Comparison of ENCODE assay signal across 15 cellular contexts in the genomic region with DNA sequence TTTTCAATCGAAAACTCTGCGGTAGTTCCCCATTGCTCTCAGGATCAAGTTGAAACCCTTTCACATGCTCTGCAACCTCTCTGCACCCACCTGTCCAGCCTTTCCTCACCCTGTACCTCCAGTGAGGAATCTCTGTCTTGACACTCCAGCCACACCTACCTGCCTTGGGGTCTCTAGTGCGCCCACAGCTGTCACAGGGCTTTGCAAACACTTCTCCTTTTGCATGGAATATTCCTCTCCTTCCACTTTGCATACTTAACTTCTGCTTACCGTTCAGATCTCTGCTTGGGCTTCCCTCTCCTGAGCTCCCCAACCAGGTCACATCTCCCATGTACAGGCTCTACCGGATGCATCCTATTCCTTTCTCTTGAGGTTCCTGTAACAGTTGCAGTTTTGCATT. TPM values are rescaled to one million over a fixed set of nuclear protein-coding genes. Genes with fewer than 3 reads are reported as not detected.
A peak's percentile ranks its signal among the peaks of the same experiment; 100 is the strongest.
DNase-seq lines count a peak whose midpoint lies in the region; ATAC-seq and TF ChIP-seq lines count a peak whose summit lies in the region.
"Had no signal": no experiment of that assay in that cellular context is flagged by ENCODE, and none has a peak within 500 bp of the region (broad histone marks: within the 10 kb centered on the region; RNA-seq: fewer than 3 reads in every experiment).

No MANE protein-coding gene starts in this region.

- no peaks in the 10 kb centered on the region for H3K9me3 Mint-ChIP-seq in activated T-cell treated with anti-CD3 and anti-CD28 coated beads, Interleukin-2, amount 50 U/mL, for 24 hours
- no peaks in the 10 kb centered on the region for H3K9me3 Mint-ChIP-seq in activated naive CD8-positive, alpha-beta T cell (ENCODE audit: low read depth)
- no peaks in the 10 kb centered on the region for H3K9me3 Mint-ChIP-seq in natural killer cell
- H3K9me3 Mint-ChIP-seq: mesothelial cell of epicardium had no signal

- DNase-seq in activated T-cell treated with anti-CD3 and anti-CD28 coated beads, Interleukin-2, amount 50 U/mL, for 24 hours = no peak
- DNase-seq in activated T-cell treated with anti-CD3 and anti-CD28 coated beads, Interleukin-2, amount 50 U/mL, for 48 hours = no peak
- DNase-seq in Kasumi-1 (lab: John Stamatoyannopoulos, UW) (peak; percentile 69 to 79), natural killer cell (no peak), NCI-H345 (lab: John Stamatoyannopoulos, UW) (no peak), putamen (ENCODE audit: low spot score) (no peak)
- no peak for DNase-seq in activated CD4-positive, alpha-beta T cell treated with anti-CD3 and anti-CD28 coated beads, Interleukin-2, amount 50 U/mL, for 1 hour
- DNase-seq: activated gamma-delta T cell treated with Interleukin-2 at 50 U/mL for 16 hours, gastrocnemius medialis, NCI-H1417, NCI-H446 treated with DMSO at 0.1 percent for 48 hours had no signal

- ATAC-seq in natural killer cell = no peak
- ATAC-seq: gastrocnemius medialis had no signal

- H3K27ac Mint-ChIP-seq in activated T-cell treated with anti-CD3 and anti-CD28 coated beads, Interleukin-2, amount 50 U/mL, for 24 hours = peak overlapping the region; percentile 92
- H3K27ac Mint-ChIP-seq in activated naive CD8-positive, alpha-beta T cell = peak overlapping the region; percentile 95
- peak overlapping the region; percentile 75 to 94 for H3K27ac Mint-ChIP-seq in natural killer cell
- H3K27ac Mint-ChIP-seq: mesothelial cell of epicardium had no signal

- H3K27me3 Mint-ChIP-seq in activated T-cell treated with anti-CD3 and anti-CD28 coated beads, Interleukin-2, amount 50 U/mL, for 24 hours = no peaks in the 10 kb centered on the region
- no peaks in the 10 kb centered on the region for H3K27me3 Mint-ChIP-seq in activated naive CD8-positive, alpha-beta T cell
- H3K27me3 Mint-ChIP-seq in natural killer cell (ENCODE audit: low read depth in 2 of 2) = no peaks in the 10 kb centered on the region

- no peak for TF ChIP-seq CTCF in natural killer cell (IDR thresholded peaks at IDR 0.05)

- H3K36me3 Mint-ChIP-seq in activated T-cell treated with anti-CD3 and anti-CD28 coated beads, Interleukin-2, amount 50 U/mL, for 24 hours (ENCODE audit: low read depth) = no peaks in the 10 kb centered on the region
- H3K36me3 Mint-ChIP-seq in activated naive CD8-positive, alpha-beta T cell = no peaks in the 10 kb centered on the region
- H3K36me3 Mint-ChIP-seq in natural killer cell = no peaks in the 10 kb centered on the region
- H3K36me3 Mint-ChIP-seq: mesothelial cell of epicardium had no signal

- H3K4me3 Mint-ChIP-seq in activated T-cell treated with anti-CD3 and anti-CD28 coated beads, Interleukin-2, amount 50 U/mL, for 24 hours = no peak overlapping the region
- H3K4me3 Mint-ChIP-seq in activated naive CD8-positive, alpha-beta T cell = peak overlapping the region; percentile 64
- H3K4me3 Mint-ChIP-seq in natural killer cell = no peak overlapping the region
- H3K4me3 Mint-ChIP-seq: mesothelial cell of epicardium had no signal

- peaks cover 68% of the 10 kb centered on the region for H3K4me1 Mint-ChIP-seq in activated T-cell treated with anti-CD3 and anti-CD28 coated beads, Interleukin-2, amount 50 U/mL, for 24 hours (ENCODE audit: low read depth)
- H3K4me1 Mint-ChIP-seq in activated naive CD8-positive, alpha-beta T cell (ENCODE audit: low read depth) = peaks cover 78% of the 10 kb centered on the region
- peaks cover 71 to 76% of the 10 kb centered on the region in 2 donors for H3K4me1 Mint-ChIP-seq in natural killer cell

- intact Hi-C loops in natural killer cell (cut with micrococcal nuclease) = loop anchor here (10.0 kb wide), 1 partner anchor 580 kb away; no protein-coding TSS in a partner anchor

RNA-seq across cellular contexts. Expression of a gene that starts 6.6 kb away (rescaled TPM):
- 100 to 1,000 TPM; 168 to 219 (median 186) TPM for total RNA-seq in natural killer cell

RNA-seq across cellular contexts. Expression of a gene that starts 12.0 kb away (rescaled TPM):
- total RNA-seq in natural killer cell = 1 to 10 TPM; 2.3 to 2.8 (median 2.5) TPM

RNA-seq across cellular contexts. Expression of a gene that starts 34.1 kb away (rescaled TPM):
- 1 to 10 TPM in 2 of 3 donors, not detected in 1; 1.0 to 1.2 TPM for total RNA-seq in natural killer cell
- total RNA-seq: endothelial cell of umbilical vein, gastrocnemius medialis had no signal

RNA-seq across cellular contexts. Expression of a gene that starts 58.6 kb away (rescaled TPM):
- under 1 TPM in 2 of 3 donors, not detected in 1; 0.16 to 0.19 TPM for total RNA-seq in natural killer cell
- total RNA-seq: endothelial cell of umbilical vein; T-helper 2 cell treated with Interferon-gamma antibody and Interleukin-4, amounts not matched to agents 100 ng/mL and 5 ng/mL, for 36 hours had no signal

Comparison
In these comparisons a context has a peak if more than half of its experiments do, and no peak if none do; other contexts are left out.
1. DNase-seq: peak in Kasumi-1 (2 of 2); none in activated T-cell treated with anti-CD3 and anti-CD28 coated beads, Interleukin-2, amount 50 U/mL, for 24 hours (single experiment), activated T-cell treated with anti-CD3 and anti-CD28 coated beads, Interleukin-2, amount 50 U/mL, for 48 hours (0 of 2), natural killer cell (single experiment), NCI-H345 (single experiment), putamen (single experiment) and activated CD4-positive, alpha-beta T cell treated with anti-CD3 and anti-CD28 coated beads, Interleukin-2, amount 50 U/mL, for 1 hour (single experiment).
2. Peak in every context shown above with its lines, with median percentiles within 50 percentile points of each other: H3K27ac Mint-ChIP-seq.